In the genomic region with DNA sequence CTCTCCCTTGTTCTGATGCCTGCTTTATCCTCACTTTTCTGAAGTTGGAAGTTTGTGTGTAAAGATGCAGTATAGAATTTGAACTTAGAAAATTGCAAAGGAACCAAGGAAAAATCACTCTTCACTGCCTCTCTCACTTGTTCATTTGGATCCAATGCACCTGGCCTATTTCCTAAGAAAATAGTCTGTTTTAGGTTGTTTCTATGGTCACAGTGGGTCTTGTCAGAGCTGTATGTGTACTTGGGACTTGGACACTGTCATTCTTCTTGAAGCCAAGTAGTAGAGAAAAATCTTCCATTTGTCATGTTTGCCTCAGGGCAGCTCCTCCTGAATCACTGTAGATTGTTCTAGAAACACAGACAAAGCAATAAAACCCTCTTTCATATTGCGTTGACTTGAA, we compare ENCODE assay signal across 13 cellular contexts.
DNase-seq lines count a peak whose midpoint lies in the region; ATAC-seq and TF ChIP-seq lines count a peak whose summit lies in the region.
"Had no signal": no experiment of that assay in that cellular context is flagged by ENCODE, and none has a peak within 500 bp of the region (broad histone marks: within the 10 kb centered on the region; RNA-seq: fewer than 3 reads in every experiment).

No MANE protein-coding gene starts in this region.

- H3K9me2 ChIP-seq in hepatocyte (replicated peaks; ENCODE audit: insufficient read depth), result no peaks in the 10 kb centered on the region

- H3K4me2 ChIP-seq in mammary epithelial cell (ENCODE audit: insufficient read depth, low read depth, low read length) (no peak overlapping the region), hepatocyte (peak overlapping the region; percentile 26)

- no peak for ATAC-seq in stimulated activated naive B cell treated with anti-CD40 and anti-IgM and Interleukin-4, amounts not matched to agents 10 μg/mL and 1 μg/mL and 100 μg/mL, for 72 hours (replicated peaks)

- dilution Hi-C loops in mammary epithelial cell (cut with HindIII; ENCODE audit: low sequenced_read_pairs), result no loop called here

- H3K9me3 ChIP-seq in HUES6 (ENCODE audit: control insufficient read depth, insufficient read depth, low read depth, low read length) (no peaks in the 10 kb centered on the region), mammary epithelial cell (replicated peaks; ENCODE audit: insufficient read depth, low read length) (no peaks in the 10 kb centered on the region), hepatocyte (ENCODE audit: low read depth) (no peaks in the 10 kb centered on the region)
- H3K9me3 ChIP-seq: uterus had no signal

- in situ Hi-C loops in mammary epithelial cell (cut with MboI; ENCODE audit: low sequenced_read_pairs in 2 of 2), result no loop called here
- in situ Hi-C loops in GM13977 (cut with MboI; ENCODE audit: low pct_unique_long_range_greater_than_20kb, low sequenced_read_pairs, unreplicated experiment), result no loop called here

- H3K9ac ChIP-seq in HUES6 (ENCODE audit: low read length), result no peak overlapping the region
- no peak overlapping the region for H3K9ac ChIP-seq in mammary epithelial cell (ENCODE audit: insufficient read depth, low read length)

- H3K36me3 Mint-ChIP-seq in stimulated activated naive B cell treated with anti-CD40 and anti-IgM and Interleukin-4, amounts not matched to agents 10 μg/mL and 1 μg/mL and 100 μg/mL, for 72 hours, result no peaks in the 10 kb centered on the region
- H3K36me3 Mint-ChIP-seq: IgD-negative memory B cell had no signal

- no peaks in the 10 kb centered on the region for H3K27me3 ChIP-seq in HUES6 (ENCODE audit: control insufficient read depth, insufficient read depth, low read length)
- H3K27me3 ChIP-seq in mammary epithelial cell (ENCODE audit: insufficient read depth, low read length), result no peaks in the 10 kb centered on the region
- H3K27me3 ChIP-seq in hepatocyte, result no peaks in the 10 kb centered on the region
- H3K27me3 ChIP-seq: uterus had no signal

- H3K4me1 ChIP-seq in HUES6 (ENCODE audit: control insufficient read depth, insufficient read depth, low read length) (peaks cover 9% of the 10 kb centered on the region; the same call in 1 of the 2 replicates), mammary epithelial cell (ENCODE audit: insufficient read depth, low read length) (peaks cover 11% of the 10 kb centered on the region), hepatocyte (ENCODE audit: insufficient read depth) (peaks cover 14% of the 10 kb centered on the region)
- H3K4me1 ChIP-seq: uterus had no signal

- intact Hi-C loops in mammary epithelial cell (cut with micrococcal nuclease), result loop anchor here (5.0 kb wide), 1 partner anchor 83 kb away; a partner anchor contains a TSS

- H3K9me3 Mint-ChIP-seq in stimulated activated naive B cell treated with anti-CD40 and anti-IgM and Interleukin-4, amounts not matched to agents 10 μg/mL and 1 μg/mL and 100 μg/mL, for 72 hours, result no peaks in the 10 kb centered on the region
- H3K9me3 Mint-ChIP-seq: T-helper 1 cell treated with Interleukin-12 subunit alpha and Interleukin-12 subunit beta and Interleukin-4 antibody, amounts not matched to agents 30 μg/mL and 1 μg/mL, for 36 hours had no signal

- DNase-seq in mammary epithelial cell, result no peak
- DNase-seq in hepatocyte (ENCODE audit: low spot score), result no peak
- no peak for DNase-seq in stimulated activated naive B cell treated with anti-CD40 and anti-IgM and Interleukin-4, amounts not matched to agents 10 μg/mL and 1 μg/mL and 100 μg/mL, for 72 hours
- DNase-seq in GM13977 (ENCODE audit: low spot score), result no peak
- no peak for DNase-seq in GM19238 (ENCODE audit: insufficient read length, low spot score)
- DNase-seq in COR-L47 (lab: John Stamatoyannopoulos, UW), result no peak
- no peak for DNase-seq in amygdala (lab: John Stamatoyannopoulos, UW)
- DNase-seq: DND-41, nucleus accumbens, uterus had no signal

- WGBS in mammary epithelial cell (ENCODE audit: low coverage, missing lambda C conversion rate), result 6% methylated on average over 1 of the region's 1 CpG
- WGBS in hepatocyte (ENCODE audit: low lambda C conversion rate, missing lambda C conversion rate), result 88% methylated on average over 1 of the region's 1 CpG

- H3K4me1 Mint-ChIP-seq in stimulated activated naive B cell treated with anti-CD40 and anti-IgM and Interleukin-4, amounts not matched to agents 10 μg/mL and 1 μg/mL and 100 μg/mL, for 72 hours, result peaks cover 22 to 33% of the 10 kb centered on the region in 2 donors

- 0 out of 2 replicates have a peak overlapping the region, but pooled peaks have one; percentile 18 for H3K27ac ChIP-seq in HUES6 (ENCODE audit: low read depth, low read length)
- H3K27ac ChIP-seq in mammary epithelial cell (ENCODE audit: insufficient read depth, low read depth, low read length), result no peak overlapping the region
- H3K27ac ChIP-seq in hepatocyte, result peak overlapping the region; percentile 62

- no peaks in the 10 kb centered on the region for H3K27me3 Mint-ChIP-seq in stimulated activated naive B cell treated with anti-CD40 and anti-IgM and Interleukin-4, amounts not matched to agents 10 μg/mL and 1 μg/mL and 100 μg/mL, for 72 hours
- H3K27me3 Mint-ChIP-seq: IgD-negative memory B cell had no signal

- H4K20me1 ChIP-seq in mammary epithelial cell (ENCODE audit: insufficient read depth, low read length) (no peaks in the 10 kb centered on the region), hepatocyte (ENCODE audit: insufficient read depth, poor library complexity, severe bottlenecking) (no peaks in the 10 kb centered on the region)

- no TSS peak for BruUV-seq in mammary epithelial cell (replicated peaks; lab: Mats Ljungman, UMichigan)

- no peak overlapping the region for H3K4me3 Mint-ChIP-seq in stimulated activated naive B cell treated with anti-CD40 and anti-IgM and Interleukin-4, amounts not matched to agents 10 μg/mL and 1 μg/mL and 100 μg/mL, for 72 hours
- H3K4me3 Mint-ChIP-seq: IgD-negative memory B cell; T-helper 1 cell treated with Interleukin-12 subunit alpha and Interleukin-12 subunit beta and Interleukin-4 antibody, amounts not matched to agents 30 μg/mL and 1 μg/mL, for 36 hours had no signal

- H3K36me3 ChIP-seq in HUES6 (ENCODE audit: control insufficient read depth, insufficient read depth, low read length), result no peaks in the 10 kb centered on the region
- no peaks in the 10 kb centered on the region for H3K36me3 ChIP-seq in mammary epithelial cell (ENCODE audit: insufficient read depth, low read length)
- no peaks in the 10 kb centered on the region for H3K36me3 ChIP-seq in hepatocyte (replicated peaks; ENCODE audit: insufficient read depth, low read depth)
- H3K36me3 ChIP-seq: uterus had no signal

- CTCF ChIA-PET in mammary epithelial cell (lab: Charles Lee; ENCODE audit: low non-redundant PET), result no interaction called here

- H2AFZ ChIP-seq in mammary epithelial cell (ENCODE audit: low read depth, low read length) (peak overlapping the region; percentile 66), hepatocyte (peak overlapping the region; percentile 29)

- peak overlapping the region; percentile 53 for H3K27ac Mint-ChIP-seq in stimulated activated naive B cell treated with anti-CD40 and anti-IgM and Interleukin-4, amounts not matched to agents 10 μg/mL and 1 μg/mL and 100 μg/mL, for 72 hours
- H3K27ac Mint-ChIP-seq: IgD-negative memory B cell; T-helper 1 cell treated with Interleukin-12 subunit alpha and Interleukin-12 subunit beta and Interleukin-4 antibody, amounts not matched to agents 30 μg/mL and 1 μg/mL, for 36 hours had no signal

- no peaks in the 10 kb centered on the region for H3K79me2 ChIP-seq in mammary epithelial cell (ENCODE audit: insufficient read depth, low read length)
- H3K79me2 ChIP-seq in hepatocyte, result no peaks in the 10 kb centered on the region

- TF ChIP-seq CTCF in mammary epithelial cell (conservative IDR thresholded peaks at IDR 0.05 in 1 of 2, IDR thresholded peaks at IDR 0.05 in 1 of 2; ENCODE audit: extremely low read depth in 1 of 2, insufficient read depth in 1 of 2, low read depth in 1 of 2, low read length in 2 of 2), result no peak
- no peak for TF ChIP-seq CTCF in hepatocyte (IDR thresholded peaks at IDR 0.05; ENCODE audit: poor library complexity)
- no peak for TF ChIP-seq CTCF in GM13977 (IDR thresholded peaks at IDR 0.05; ENCODE audit: extremely low read depth, insufficient read depth, missing control alignments)

- H3K4me3 ChIP-seq in HUES6 (ENCODE audit: low read depth, low read length), result no peak overlapping the region
- H3K4me3 ChIP-seq in mammary epithelial cell (replicated peaks in 1 of 3; ENCODE audit: insufficient read depth in 1 of 3, low read depth in 2 of 3, low read length in 3 of 3), result no peak overlapping the region
- H3K4me3 ChIP-seq in hepatocyte, result no peak overlapping the region
- H3K4me3 ChIP-seq: uterus had no signal
